ENCODE assay signal across 9 cellular contexts in genomic region chr2:219402665-219403515, GRCh38. TPM values are rescaled to one million over a fixed set of nuclear protein-coding genes. Genes with fewer than 3 reads are reported as not detected.
DNase-seq lines count a peak whose midpoint lies in the region; ATAC-seq and TF ChIP-seq lines count a peak whose summit lies in the region.
"Had no signal": no experiment of that assay in that cellular context is flagged by ENCODE, and none has a peak within 500 bp of the region (broad histone marks: within the 10 kb centered on the region; RNA-seq: fewer than 3 reads in every experiment).

No MANE protein-coding gene starts in this region.

- H3K9me3 ChIP-seq in Peyer's patch (no peaks in the 10 kb centered on the region), neutrophil (no peaks in the 10 kb centered on the region), tibial artery (no peaks in the 10 kb centered on the region)

- H3K27me3 Mint-ChIP-seq in activated T-cell treated with anti-CD3 and anti-CD28 coated beads, Interleukin-2, amount 50 U/mL, for 72 hours (ENCODE audit: low read depth) = peaks cover 16% of the 10 kb centered on the region

- no peaks in the 10 kb centered on the region for H3K27me3 ChIP-seq in Peyer's patch
- peaks cover 34% of the 10 kb centered on the region for H3K27me3 ChIP-seq in neutrophil
- no peaks in the 10 kb centered on the region for H3K27me3 ChIP-seq in tibial artery

- no peaks in the 10 kb centered on the region for H3K9me3 Mint-ChIP-seq in activated T-cell treated with anti-CD3 and anti-CD28 coated beads, Interleukin-2, amount 50 U/mL, for 72 hours
- H3K9me3 Mint-ChIP-seq: T-helper 1 cell treated with Interleukin-12 subunit alpha and Interleukin-12 subunit beta and Interleukin-4 antibody, amounts not matched to agents 30 μg/mL and 1 μg/mL, for 36 hours had no signal

- H3K27ac Mint-ChIP-seq in activated T-cell treated with anti-CD3 and anti-CD28 coated beads, Interleukin-2, amount 50 U/mL, for 72 hours = no peak overlapping the region
- H3K27ac Mint-ChIP-seq: T-helper 1 cell treated with Interleukin-12 subunit alpha and Interleukin-12 subunit beta and Interleukin-4 antibody, amounts not matched to agents 30 μg/mL and 1 μg/mL, for 36 hours had no signal

- no peaks in the 10 kb centered on the region for H3K4me1 Mint-ChIP-seq in activated T-cell treated with anti-CD3 and anti-CD28 coated beads, Interleukin-2, amount 50 U/mL, for 72 hours (ENCODE audit: low read depth)

- DNase-seq in COLO668 (lab: John Stamatoyannopoulos, UW; ENCODE audit: unreplicated experiment) (peak; percentile 56), GM20000 (ENCODE audit: low spot score) (peak; percentile 76), KBM-7 (peak; percentile 72), Peyer's patch (peak in 2 of 3 donors; percentile 51 to 82), fibroblast of pulmonary artery (ENCODE audit: low read depth) (peak; percentile 91), tibial artery (peak; percentile 74 to 79)
- peak; percentile 59 to 62 for DNase-seq in activated T-cell treated with anti-CD3 and anti-CD28 coated beads, Interleukin-2, amount 50 U/mL, for 72 hours

- no peak overlapping the region for H3K4me3 Mint-ChIP-seq in activated T-cell treated with anti-CD3 and anti-CD28 coated beads, Interleukin-2, amount 50 U/mL, for 72 hours
- H3K4me3 Mint-ChIP-seq: T-helper 1 cell treated with Interleukin-12 subunit alpha and Interleukin-12 subunit beta and Interleukin-4 antibody, amounts not matched to agents 30 μg/mL and 1 μg/mL, for 36 hours had no signal

- no peak for TF ChIP-seq POLR2A in Peyer's patch (IDR thresholded peaks at IDR 0.05)

- no peaks in the 10 kb centered on the region for H3K36me3 Mint-ChIP-seq in activated T-cell treated with anti-CD3 and anti-CD28 coated beads, Interleukin-2, amount 50 U/mL, for 72 hours (ENCODE audit: insufficient read depth in 2 of 2)

- H3K36me3 ChIP-seq in Peyer's patch = no peaks in the 10 kb centered on the region
- H3K36me3 ChIP-seq in neutrophil = no peaks in the 10 kb centered on the region
- H3K36me3 ChIP-seq in tibial artery = no peaks in the 10 kb centered on the region

- in situ Hi-C loops in KBM-7 (cut with MboI; ENCODE audit: low pct_unique_long_range_greater_than_20kb, low sequenced_read_pairs) = no loop called here

- intact Hi-C loops in tibial artery (cut with DNase I; ENCODE audit: low total_unique reads) = loop anchor here (1.0 kb wide), 1 partner anchor 127 kb away; no protein-coding TSS in a partner anchor

- peak; percentile 90 for TF ChIP-seq CTCF in GM20000 (IDR thresholded peaks at IDR 0.05; ENCODE audit: extremely low read depth, missing control alignments)
- peak; percentile 53 to 90 (median 84) for TF ChIP-seq CTCF in Peyer's patch (IDR thresholded peaks at IDR 0.05)
- peak; percentile 97 for TF ChIP-seq CTCF in fibroblast of pulmonary artery (IDR thresholded peaks at IDR 0.05; ENCODE audit: low read length, missing control alignments)
- TF ChIP-seq CTCF in neutrophil (IDR thresholded peaks at IDR 0.05) = peak; percentile 71
- peak; percentile 93 to 94 for TF ChIP-seq CTCF in tibial artery (IDR thresholded peaks at IDR 0.05)

- H3K4me3 ChIP-seq in Peyer's patch (no peak overlapping the region), fibroblast of pulmonary artery (replicated peaks; ENCODE audit: low read depth, low read length) (no peak overlapping the region), neutrophil (ENCODE audit: low read depth in 1 of 2, low read length in 1 of 2) (no peak overlapping the region), tibial artery (no peak overlapping the region)

- H3K4me1 ChIP-seq in Peyer's patch = peaks cover 0 to 27% (median 0%) of the 10 kb centered on the region in 4 donors
- H3K4me1 ChIP-seq in neutrophil (ENCODE audit: control insufficient read depth in 1 of 2, insufficient read depth in 1 of 2, low read depth in 1 of 2, low read length in 1 of 2) = peaks cover 11 to 24% of the 10 kb centered on the region in 2 experiments
- peaks cover 5 to 53% (median 44%) of the 10 kb centered on the region in 4 donors for H3K4me1 ChIP-seq in tibial artery

- peak; percentile 85 to 90 for ATAC-seq in activated T-cell treated with anti-CD3 and anti-CD28 coated beads, Interleukin-2, amount 50 U/mL, for 72 hours (replicated peaks in 1 of 2)

- H3K27ac ChIP-seq in Peyer's patch (peak overlapping the region in 1 of 4 donors; percentile 84), neutrophil (no peak overlapping the region), tibial artery (peak overlapping the region; percentile 90 to 94)

RNA-seq across cellular contexts. Expression of gene DNPEP, which starts 15.2 kb away (rescaled TPM):
- 100 to 1,000 TPM in 3 of 4 donors, 10 to 100 TPM in 1; 90.8 to 180 (median 177) TPM for total RNA-seq in Peyer's patch
- total RNA-seq in activated T-cell treated with anti-CD3 and anti-CD28 coated beads, Interleukin-2, amount 50 U/mL, for 72 hours = 10 to 100 TPM; 61.5 to 71.0 TPM

RNA-seq across cellular contexts. Expression of gene DES, which starts 15.3 kb away (rescaled TPM):
- 100 to 1,000 TPM in 2 of 4 donors, 10 to 100 TPM in 2; 82.0 to 574 (median 112) TPM for total RNA-seq in Peyer's patch
- under 1 TPM in 1 of 2 donors, not detected in 1; 0.10 TPM for total RNA-seq in activated T-cell treated with anti-CD3 and anti-CD28 coated beads, Interleukin-2, amount 50 U/mL, for 72 hours

RNA-seq across cellular contexts. Expression of gene SPEG, which starts 31.8 kb away (rescaled TPM):
- 10 to 100 TPM in 2 of 4 donors, 1 to 10 TPM in 2; 3.2 to 49.5 (median 10.2) TPM for total RNA-seq in Peyer's patch
- 1 to 10 TPM; 4.8 to 6.9 TPM for total RNA-seq in activated T-cell treated with anti-CD3 and anti-CD28 coated beads, Interleukin-2, amount 50 U/mL, for 72 hours

Comparison
In these comparisons a context has a peak if more than half of its experiments do, and no peak if none do; other contexts are left out.
1. RNA of gene DES, which starts 15.3 kb away (total RNA-seq): 82.0 to 574 TPM in Peyer's patch; 0.10 TPM in activated T-cell treated with anti-CD3 and anti-CD28 coated beads, Interleukin-2, amount 50 U/mL, for 72 hours; every median in the first group is over 10 times any median in the second.
2. Peak in every context shown above with its lines, with median percentiles within 50 percentile points of each other: DNase-seq and CTCF ChIP-seq.